In the genomic region with DNA sequence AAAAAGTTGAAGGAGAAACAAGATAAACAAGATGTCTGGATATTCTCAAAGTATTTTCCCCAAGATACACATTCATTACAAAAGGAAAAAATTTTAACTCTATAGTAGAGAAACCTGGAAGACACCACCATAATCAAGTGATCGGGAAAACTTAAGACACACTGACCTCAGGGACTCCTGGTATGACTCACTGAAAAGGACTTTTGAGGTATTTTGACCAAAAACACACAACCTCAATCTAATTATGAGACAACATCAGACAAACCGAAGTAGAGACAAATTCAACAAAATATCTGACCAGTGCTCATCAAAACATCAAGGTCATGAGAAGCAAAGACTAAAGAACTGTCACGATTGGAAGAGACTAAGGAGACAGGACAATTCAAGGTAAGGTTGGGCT, we compare ENCODE assay signal across 10 cellular contexts. TPM values are rescaled to one million over a fixed set of nuclear protein-coding genes. Genes with fewer than 3 reads are reported as not detected.
DNase-seq lines count a peak whose midpoint lies in the region; ATAC-seq and TF ChIP-seq lines count a peak whose summit lies in the region.
"Had no signal": no experiment of that assay in that cellular context is flagged by ENCODE, and none has a peak within 500 bp of the region (broad histone marks: within the 10 kb centered on the region; RNA-seq: fewer than 3 reads in every experiment).

No MANE protein-coding gene starts in this region.

- no peak for TF ChIP-seq POLR2A in stomach (IDR thresholded peaks at IDR 0.05)

- peak overlapping the region in 4 of 5 donors; percentile 71 to 92 (median 84) for H3K27ac ChIP-seq in stomach
- H3K27ac ChIP-seq: 22Rv1 had no signal

- peak overlapping the region; percentile 76 for H3K4me3 Mint-ChIP-seq in T-helper 1 cell treated with Interleukin-12 subunit alpha and Interleukin-12 subunit beta and Interleukin-4 antibody, amounts not matched to agents 30 μg/mL and 1 μg/mL, for 36 hours

- H3K27me3 Mint-ChIP-seq in T-helper 1 cell treated with Interleukin-12 subunit alpha and Interleukin-12 subunit beta and Interleukin-4 antibody, amounts not matched to agents 30 μg/mL and 1 μg/mL, for 36 hours (ENCODE audit: low read depth): no peaks in the 10 kb centered on the region

- no peaks in the 10 kb centered on the region for H3K9me3 ChIP-seq in stomach

- no peaks in the 10 kb centered on the region for H3K36me3 ChIP-seq in stomach

- intact Hi-C loops in stomach (cut with DNase I; ENCODE audit: low total_unique reads): no loop called here

- H3K4me3 ChIP-seq in fibroblast of the aortic adventitia (ENCODE audit: low read depth, low read length): peak overlapping the region; percentile 52
- H3K4me3 ChIP-seq in stomach: no peak overlapping the region

- H3K27me3 ChIP-seq in stomach: no peaks in the 10 kb centered on the region

- peaks cover 59 to 98% (median 88%) of the 10 kb centered on the region in 4 donors for H3K4me1 ChIP-seq in stomach

- TF ChIP-seq EP300 in stomach (IDR thresholded peaks at IDR 0.05): no peak

- no peak for DNase-seq in T-helper 1 cell
- peak; percentile 55 for DNase-seq in RPMI7951 (ENCODE audit: low read depth)
- DNase-seq in fibroblast of the aortic adventitia (ENCODE audit: low read depth): peak; percentile 46
- no peak for DNase-seq in stomach
- DNase-seq in COLO668 (lab: John Stamatoyannopoulos, UW; ENCODE audit: unreplicated experiment): no peak
- DNase-seq in cerebellum (ENCODE audit: low spot score): no peak
- DNase-seq: SHP77 had no signal

- peak overlapping the region; percentile 88 for H3K27ac Mint-ChIP-seq in T-helper 1 cell treated with Interleukin-12 subunit alpha and Interleukin-12 subunit beta and Interleukin-4 antibody, amounts not matched to agents 30 μg/mL and 1 μg/mL, for 36 hours

- peaks cover 30% of the 10 kb centered on the region for H3K36me3 Mint-ChIP-seq in T-helper 1 cell treated with Interleukin-12 subunit alpha and Interleukin-12 subunit beta and Interleukin-4 antibody, amounts not matched to agents 30 μg/mL and 1 μg/mL, for 36 hours (ENCODE audit: low read depth)

- H3K9me3 Mint-ChIP-seq in T-helper 1 cell treated with Interleukin-12 subunit alpha and Interleukin-12 subunit beta and Interleukin-4 antibody, amounts not matched to agents 30 μg/mL and 1 μg/mL, for 36 hours: no peaks in the 10 kb centered on the region

- no peak for ATAC-seq in HG03342 (IDR thresholded peaks at IDR 0.05; ENCODE audit: unreplicated experiment)

- 59 to 80% (median 73%) methylated on average over 3 of the region's 3 CpGs for WGBS in stomach, 5 donors

- TF ChIP-seq CTCF in fibroblast of the aortic adventitia (IDR thresholded peaks at IDR 0.05; ENCODE audit: insufficient read depth, low read length): no peak
- no peak for TF ChIP-seq CTCF in stomach (IDR thresholded peaks at IDR 0.05)

- peaks cover 69% of the 10 kb centered on the region for H3K4me1 Mint-ChIP-seq in T-helper 1 cell treated with Interleukin-12 subunit alpha and Interleukin-12 subunit beta and Interleukin-4 antibody, amounts not matched to agents 30 μg/mL and 1 μg/mL, for 36 hours (ENCODE audit: low read depth)

RNA-seq across cellular contexts. Expression of gene LPIN2, which starts 34.7 kb away (rescaled TPM):
- 10.8 and 11.4 TPM in 2 replicates for total RNA-seq in RPMI7951 (2014; rRNA removed; shearing (Covaris generic))
- total RNA-seq in fibroblast of the aortic adventitia (ENCODE audit: low replicate concordance) (18.2 and 43.7 TPM in 2 replicates), stomach (10 to 100 TPM in 4 of 5 donors, 1 to 10 TPM in 1; 9.3 to 86.8 (median 13.4) TPM), cerebellum (49.3 TPM)
- polyA plus RNA-seq in stomach: 10 to 100 TPM in 2 of 3 donors, 1 to 10 TPM in 1; 4.0 to 42.8 (median 12.5) TPM

Comparison
In these comparisons a context has a peak if more than half of its experiments do, and no peak if none do; other contexts are left out.
1. DNase-seq: peak in RPMI7951 (single experiment) and fibroblast of the aortic adventitia (single experiment); none in T-helper 1 cell (0 of 5), stomach (single experiment), COLO668 (single experiment) and cerebellum (single experiment).